19 cellular contexts compared by ENCODE assay signal in the genomic region with DNA sequence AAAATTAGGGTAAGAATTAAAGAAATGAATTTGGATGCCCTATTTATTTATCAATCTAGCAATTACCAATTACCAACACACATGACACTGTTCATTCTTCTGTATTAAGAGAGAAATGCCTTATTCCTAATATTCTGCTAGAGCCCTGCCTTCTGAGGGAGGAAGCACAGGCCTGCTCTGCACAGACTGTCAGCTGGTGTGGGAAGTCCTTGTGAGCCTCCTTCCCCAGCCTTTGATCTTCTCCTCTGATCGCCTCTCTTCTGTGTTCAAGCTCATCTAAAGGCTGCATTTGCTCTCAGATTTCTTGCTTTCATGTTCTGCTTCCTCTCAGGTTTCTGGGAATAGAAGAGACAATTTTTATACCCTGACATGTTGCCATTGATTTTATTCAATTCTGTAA.
"Had no signal": no experiment of that assay in that cellular context is flagged by ENCODE, and none has a peak within 500 bp of the region (broad histone marks: within the 10 kb centered on the region; RNA-seq: fewer than 3 reads in every experiment).

No MANE protein-coding gene starts in this region.

- H3K4me3 Mint-ChIP-seq: activated naive CD8-positive, alpha-beta T cell treated with anti-CD3 and anti-CD28 coated beads for 36 hours; activated T-cell treated with anti-CD3 and anti-CD28 coated beads, Interleukin-2, amount 50 U/mL, for 24 hours; activated T-helper 17 cell treated with anti-CD3 and anti-CD28 coated beads, Interleukin-2, amount 50 U/mL, for 72 hours; natural killer cell treated with Interleukin-12 subunit alpha and Interleukin-12 subunit beta and Interleukin-15 and Interleukin-18, amount 100 ng/mL, for 72 hours had no signal

- H3K36me3 Mint-ChIP-seq: activated naive CD8-positive, alpha-beta T cell treated with anti-CD3 and anti-CD28 coated beads for 36 hours; natural killer cell treated with Interleukin-12 subunit alpha and Interleukin-12 subunit beta and Interleukin-15 and Interleukin-18, amount 100 ng/mL, for 72 hours had no signal

- H3K9me3 Mint-ChIP-seq: activated naive CD8-positive, alpha-beta T cell treated with anti-CD3 and anti-CD28 coated beads for 36 hours; activated T-cell treated with anti-CD3 and anti-CD28 coated beads, Interleukin-2, amount 50 U/mL, for 24 hours; activated T-helper 17 cell treated with anti-CD3 and anti-CD28 coated beads, Interleukin-2, amount 50 U/mL, for 72 hours; natural killer cell treated with Interleukin-12 subunit alpha and Interleukin-12 subunit beta and Interleukin-15 and Interleukin-18, amount 100 ng/mL, for 72 hours had no signal

- DNase-seq: activated naive CD4-positive, alpha-beta T cell; activated naive CD8-positive, alpha-beta T cell treated with anti-CD3 and anti-CD28 coated beads for 36 hours; activated T-cell treated with anti-CD3 and anti-CD28 coated beads, Interleukin-2, amount 50 U/mL, for 24 hours; effector CD8-positive, alpha-beta T cell; foreskin keratinocyte; midbrain; nucleus accumbens; right cardiac atrium; stimulated activated CD4-positive, alpha-beta T cell treated with anti-CD3 and anti-CD28 coated beads, Interleukin-12 subunit alpha, Interleukin-12 subunit beta, amount 100 ng/mL, for 4 hours; stimulated activated CD4-positive, alpha-beta T cell treated with anti-CD3 and anti-CD28 coated beads, Interleukin-4, amount 100 ng/mL, for 4 hours; stimulated activated naive CD8-positive, alpha-beta T cell treated with anti-CD3 and anti-CD28 coated beads, Interleukin-15, Interleukin-2, amounts not matched to agents 100 U/mL and 50 U/mL, for 24 hours; substantia nigra; T-helper 9 cell; thyroid gland had no signal

- H3K27me3 ChIP-seq: cardiac muscle cell, hepatocyte, thyroid gland had no signal

- ATAC-seq: activated T-helper 17 cell treated with anti-CD3 and anti-CD28 coated beads, Interleukin-2, amount 50 U/mL, for 72 hours; foreskin keratinocyte; natural killer cell treated with Interleukin-12 subunit alpha and Interleukin-12 subunit beta and Interleukin-15 and Interleukin-18, amount 100 ng/mL, for 72 hours; right cardiac atrium; stimulated activated naive CD8-positive, alpha-beta T cell treated with anti-CD3 and anti-CD28 coated beads, Interleukin-15, Interleukin-2, amounts not matched to agents 100 U/mL and 50 U/mL, for 24 hours had no signal

- H3K4me3 ChIP-seq: cardiac muscle cell, hepatocyte, thyroid gland had no signal

- H3K27ac Mint-ChIP-seq: activated naive CD8-positive, alpha-beta T cell treated with anti-CD3 and anti-CD28 coated beads for 36 hours; activated T-cell treated with anti-CD3 and anti-CD28 coated beads, Interleukin-2, amount 50 U/mL, for 24 hours; activated T-helper 17 cell treated with anti-CD3 and anti-CD28 coated beads, Interleukin-2, amount 50 U/mL, for 72 hours; natural killer cell treated with Interleukin-12 subunit alpha and Interleukin-12 subunit beta and Interleukin-15 and Interleukin-18, amount 100 ng/mL, for 72 hours had no signal

- H3K4me1 ChIP-seq: foreskin keratinocyte, parathyroid adenoma, thyroid gland had no signal

- H3K27ac ChIP-seq: cardiac muscle cell, foreskin keratinocyte, hepatocyte, parathyroid adenoma, thyroid gland had no signal

- H3K9me3 ChIP-seq: thyroid gland had no signal

- H3K4me1 Mint-ChIP-seq: activated naive CD8-positive, alpha-beta T cell treated with anti-CD3 and anti-CD28 coated beads for 36 hours; activated T-helper 17 cell treated with anti-CD3 and anti-CD28 coated beads, Interleukin-2, amount 50 U/mL, for 72 hours had no signal

- H3K36me3 ChIP-seq: cardiac muscle cell, thyroid gland had no signal
